1 cellular context compared by ENCODE assay signal in genomic region chr10:96743988-96744585, GRCh38.
TF ChIP-seq lines count a peak whose summit lies in the region.

No MANE protein-coding gene starts in this region.

TF ChIP-seq in GM23338, 12 proteins besides CTCF, POLR2A, EP300 and RAD21 (continued from another document):
- TF ChIP-seq ETS1 (IDR thresholded peaks at IDR 0.05), result no peak
- no peak for TF ChIP-seq EZH2 (IDR thresholded peaks at IDR 0.05; ENCODE audit: low read depth, unreplicated experiment)
- no peak for TF ChIP-seq ZNF114 (CRISPR knock-in tag; IDR thresholded peaks at IDR 0.05)
- no peak for TF ChIP-seq POLR2AphosphoS5 (IDR thresholded peaks at IDR 0.05; ENCODE audit: low read depth)
